7 cellular contexts compared by ENCODE assay signal in genomic region chr4:37682701-37683401, GRCh38. TPM values are rescaled to one million over a fixed set of nuclear protein-coding genes. Genes with fewer than 3 reads are reported as not detected.
DNase-seq lines count a peak whose midpoint lies in the region; ATAC-seq and TF ChIP-seq lines count a peak whose summit lies in the region.

No MANE protein-coding gene starts in this region.

- H3K36me3 ChIP-seq in neutrophil (peaks cover 10% of the 10 kb centered on the region), heart left ventricle (no peaks in the 10 kb centered on the region)

- peak overlapping the region; percentile 58 for H3K27ac Mint-ChIP-seq in activated CD4-positive, alpha-beta memory T cell treated with anti-CD3 and anti-CD28 coated beads for 36 hours

- no peaks in the 10 kb centered on the region for H3K9me3 Mint-ChIP-seq in activated CD4-positive, alpha-beta memory T cell treated with anti-CD3 and anti-CD28 coated beads for 36 hours

- H3K4me1 ChIP-seq in neutrophil (ENCODE audit: control insufficient read depth in 1 of 2, insufficient read depth in 1 of 2, low read depth in 1 of 2, low read length in 1 of 2) (peaks cover 44 to 50% of the 10 kb centered on the region in 2 experiments), heart left ventricle (peaks cover 0 to 60% (median 34%) of the 10 kb centered on the region in 12 donors)

- CTCF ChIA-PET in activated CD4-positive, alpha-beta memory T cell treated with anti-CD3 and anti-CD28 coated beads for 36 hours (lab: Charles Lee) = interaction anchor here (1.0 to 1.1 kb wide), 2 partner anchors 80 to 84 kb away, joined by 4 to 5 read pairs; no protein-coding TSS in a partner anchor

- 53 to 70% (median 58%) methylated on average over 7 of the region's 7 CpGs for WGBS in heart left ventricle, 4 donors

- POLR2A ChIA-PET in activated CD4-positive, alpha-beta memory T cell treated with anti-CD3 and anti-CD28 coated beads for 36 hours (lab: Charles Lee) = no interaction called here

- ATAC-seq in GM18868 (IDR thresholded peaks at IDR 0.05; ENCODE audit: unreplicated experiment) (peak; percentile 40), HG03060 (IDR thresholded peaks at IDR 0.05; ENCODE audit: low read depth, unreplicated experiment) (peak; percentile 46), heart left ventricle (no peak)

- TF ChIP-seq CTCF in neutrophil (IDR thresholded peaks at IDR 0.05) (no peak), heart left ventricle (IDR thresholded peaks at IDR 0.05) (peak in 2 of 12 donors; percentile 13 to 27)

- no peaks in the 10 kb centered on the region for H3K9me3 ChIP-seq in neutrophil
- no peaks in the 10 kb centered on the region for H3K9me3 ChIP-seq in heart left ventricle

- no peak for TF ChIP-seq POLR2A in heart left ventricle (IDR thresholded peaks at IDR 0.05)

- H3K27me3 ChIP-seq in neutrophil (no peaks in the 10 kb centered on the region), heart left ventricle (no peaks in the 10 kb centered on the region)

- DNase-seq in activated CD4-positive, alpha-beta memory T cell treated with anti-CD3 and anti-CD28 coated beads for 36 hours = no peak
- no peak for DNase-seq in DMS53 (lab: John Stamatoyannopoulos, UW)
- no peak for DNase-seq in NCI-H2029 (lab: John Stamatoyannopoulos, UW)
- DNase-seq in heart left ventricle = no peak

- H3K4me3 ChIP-seq in neutrophil (ENCODE audit: low read depth in 1 of 2, low read length in 1 of 2) = peak overlapping the region in 1 of 2 experiments; percentile 14
- H3K4me3 ChIP-seq in heart left ventricle = peak overlapping the region in 1 of 12 donors; percentile 0

- peaks cover 45% of the 10 kb centered on the region for H3K4me1 Mint-ChIP-seq in activated CD4-positive, alpha-beta memory T cell treated with anti-CD3 and anti-CD28 coated beads for 36 hours (ENCODE audit: low read depth)

- peak overlapping the region; percentile 46 for H3K4me3 Mint-ChIP-seq in activated CD4-positive, alpha-beta memory T cell treated with anti-CD3 and anti-CD28 coated beads for 36 hours

- no peaks in the 10 kb centered on the region for H3K27me3 Mint-ChIP-seq in activated CD4-positive, alpha-beta memory T cell treated with anti-CD3 and anti-CD28 coated beads for 36 hours

- intact Hi-C loops in activated CD4-positive, alpha-beta memory T cell treated with anti-CD3 and anti-CD28 coated beads for 36 hours (cut with micrococcal nuclease) = loop anchor here (1.0 to 10.0 kb wide), 3 partner anchors 80 to 632 kb away; no protein-coding TSS in a partner anchor
- intact Hi-C loops in heart left ventricle (cut with DNase I) = loop anchor here in 4 of 10 donors (10.0 kb wide), 5 partner anchors 78 to 992 kb away; partner anchors contain the start of gene TBC1D1 (in 1 of the 4)

- peaks cover 10% of the 10 kb centered on the region for H3K36me3 Mint-ChIP-seq in activated CD4-positive, alpha-beta memory T cell treated with anti-CD3 and anti-CD28 coated beads for 36 hours

- peak overlapping the region; percentile 56 for H3K27ac ChIP-seq in neutrophil
- H3K27ac ChIP-seq in heart left ventricle = peak overlapping the region in 4 of 12 donors; percentile 3 to 38 (median 14)

RNA-seq across cellular contexts. Expression of gene RELL1, which starts 3.3 kb away (rescaled TPM):
- 10 to 100 TPM; 15.0 to 16.0 TPM for total RNA-seq in activated CD4-positive, alpha-beta memory T cell treated with anti-CD3 and anti-CD28 coated beads for 36 hours
- total RNA-seq in heart left ventricle = 10 to 100 TPM; 17.1 to 40.2 (median 28.5) TPM
- 1 to 10 TPM; 2.0 to 9.6 TPM for polyA plus RNA-seq in heart left ventricle

Comparison
In these comparisons a context has a peak if more than half of its experiments do, and no peak if none do; other contexts are left out.
1. ATAC-seq: peak in GM18868 (single experiment) and HG03060 (single experiment); none in heart left ventricle (0 of 4).